1 cellular context compared by ENCODE assay signal in genomic region chr20:50975701-50976330, GRCh38.
TF ChIP-seq lines count a peak whose summit lies in the region.

No MANE protein-coding gene starts in this region.

TF ChIP-seq in HepG2, 621 proteins besides CTCF, POLR2A, EP300 and RAD21:
- peak; percentile 65 for TF ChIP-seq CEBPG (CRISPR knock-in tag; IDR thresholded peaks at IDR 0.05)
- 0 out of 3 replicates have a peak, but pooled peaks have one; percentile 9 for TF ChIP-seq MXI1 (IDR thresholded peaks at IDR 0.05; ENCODE audit: borderline replicate concordance, low read depth, low read length)
- peak; percentile 63; the same call in 1 of the 2 replicates for TF ChIP-seq HNF4A (CRISPR knock-in tag; IDR thresholded peaks at IDR 0.05)
- TF ChIP-seq SIN3A (IDR thresholded peaks at IDR 0.05; ENCODE audit: borderline replicate concordance, low read depth, low read length) = no peak
- peak; percentile 30; the same call in 1 of the 2 replicates for TF ChIP-seq ZNF687 (CRISPR knock-in tag; IDR thresholded peaks at IDR 0.05)
- TF ChIP-seq FOXK1 (CRISPR knock-in tag; IDR thresholded peaks at IDR 0.05; ENCODE audit: borderline replicate concordance, low read depth) = peak; percentile 41; the same call in 1 of the 2 replicates
- TF ChIP-seq NFIB (CRISPR knock-in tag; IDR thresholded peaks at IDR 0.05; ENCODE audit: borderline replicate concordance) = no peak
- peak in 1 of 2 experiments; percentile 85; a peak in 2 of 4 replicates for TF ChIP-seq ATF4 (CRISPR knock-in tag; IDR thresholded peaks at IDR 0.05)
- 0 out of 2 replicates have a peak, but pooled peaks have one; percentile 19 for TF ChIP-seq FOXK2 (IDR thresholded peaks at IDR 0.05)
- peak; percentile 12; the same call in 1 of the 2 replicates for TF ChIP-seq MNT (IDR thresholded peaks at IDR 0.05)
- TF ChIP-seq MTA1 (CRISPR knock-in tag; IDR thresholded peaks at IDR 0.05; ENCODE audit: borderline replicate concordance) = 0 out of 2 replicates have a peak, but pooled peaks have one; percentile 37
- no peak for TF ChIP-seq ZNF782 (CRISPR knock-in tag; IDR thresholded peaks at IDR 0.05; ENCODE audit: borderline replicate concordance)
- TF ChIP-seq CEBPB (IDR thresholded peaks at IDR 0.05; ENCODE audit: borderline replicate concordance, low read depth, low read length) = peak; percentile 58; the same call in 1 of the 2 replicates
